In the genomic region with DNA sequence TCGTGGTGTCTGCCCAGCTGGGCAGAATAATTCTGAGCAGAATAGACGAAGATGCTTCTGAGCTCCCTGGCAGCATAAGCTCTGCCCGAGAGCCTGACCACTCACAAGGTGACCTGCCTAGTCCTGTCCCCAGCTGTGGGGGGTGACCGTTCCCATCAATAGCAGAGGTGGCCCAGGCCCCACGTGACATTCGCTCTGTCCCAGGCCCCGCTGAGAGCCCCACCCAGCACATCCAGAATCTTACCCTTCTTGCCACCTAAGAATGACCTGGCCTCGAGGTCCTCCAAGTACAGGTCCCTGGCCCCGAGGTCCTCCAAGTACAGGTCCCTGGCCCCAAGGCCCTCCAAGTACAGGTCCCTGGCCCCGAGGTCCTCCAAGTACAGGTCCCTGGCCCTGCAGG, we compare ENCODE assay signal across 14 cellular contexts. TPM values are rescaled to one million over a fixed set of nuclear protein-coding genes. Genes with fewer than 3 reads are reported as not detected.
DNase-seq lines count a peak whose midpoint lies in the region; ATAC-seq and TF ChIP-seq lines count a peak whose summit lies in the region.
"Had no signal": no experiment of that assay in that cellular context is flagged by ENCODE, and none has a peak within 500 bp of the region (broad histone marks: within the 10 kb centered on the region; RNA-seq: fewer than 3 reads in every experiment).

No MANE protein-coding gene starts in this region.

- H3K27ac Mint-ChIP-seq in T-helper 1 cell treated with Interleukin-12 subunit alpha and Interleukin-12 subunit beta and Interleukin-4 antibody, amounts not matched to agents 30 μg/mL and 1 μg/mL, for 36 hours, result peak overlapping the region; percentile 27
- H3K27ac Mint-ChIP-seq: H9, neural progenitor cell had no signal

- intact Hi-C loops in left lung (cut with DNase I), result no loop called here

- H3K36me3 Mint-ChIP-seq in T-helper 1 cell treated with Interleukin-12 subunit alpha and Interleukin-12 subunit beta and Interleukin-4 antibody, amounts not matched to agents 30 μg/mL and 1 μg/mL, for 36 hours (ENCODE audit: low read depth), result peaks cover 26% of the 10 kb centered on the region

- H3K9me3 ChIP-seq in left lung (no peaks in the 10 kb centered on the region), stomach smooth muscle (ENCODE audit: control insufficient read depth in 2 of 2, low read length in 2 of 2) (no peaks in the 10 kb centered on the region)

- H3K4me3 ChIP-seq in left lung (peak overlapping the region in 1 of 2 donors; percentile 54), stomach smooth muscle (ENCODE audit: low read length in 2 of 2) (peak overlapping the region in 1 of 2 donors; percentile 78)
- H3K4me3 ChIP-seq: neural progenitor cell had no signal

- H3K27me3 Mint-ChIP-seq in T-helper 1 cell treated with Interleukin-12 subunit alpha and Interleukin-12 subunit beta and Interleukin-4 antibody, amounts not matched to agents 30 μg/mL and 1 μg/mL, for 36 hours (ENCODE audit: low read depth), result no peaks in the 10 kb centered on the region

- DNase-seq in T-helper 1 cell, result no peak
- DNase-seq in left lung, result no peak
- no peak for DNase-seq in SKM-1 (lab: John Stamatoyannopoulos, UW; ENCODE audit: unreplicated experiment)
- no peak for DNase-seq in DMS53 treated with DMSO at 0.1 percent for 48 hours (lab: John Stamatoyannopoulos, UW; ENCODE audit: unreplicated experiment)
- DNase-seq in mucosa of gallbladder (ENCODE audit: low spot score), result no peak
- DNase-seq: H9, hippocampal formation, NCI-H1048 had no signal

- peaks cover 22% of the 10 kb centered on the region for H3K4me1 Mint-ChIP-seq in T-helper 1 cell treated with Interleukin-12 subunit alpha and Interleukin-12 subunit beta and Interleukin-4 antibody, amounts not matched to agents 30 μg/mL and 1 μg/mL, for 36 hours (ENCODE audit: low read depth)
- H3K4me1 Mint-ChIP-seq: H9 had no signal

- no peak for ATAC-seq in left lung
- ATAC-seq: Panc1 had no signal

- no peak for TF ChIP-seq CTCF in left lung (IDR thresholded peaks at IDR 0.05)

- H3K36me3 ChIP-seq in left lung (peaks cover 0 to 20% of the 10 kb centered on the region in 2 donors), stomach smooth muscle (ENCODE audit: control insufficient read depth in 2 of 2, insufficient read depth in 2 of 2, low read length in 2 of 2) (peaks cover 3 to 15% of the 10 kb centered on the region in 2 donors)
- H3K36me3 ChIP-seq: neural progenitor cell had no signal

- no peaks in the 10 kb centered on the region for H3K9me3 Mint-ChIP-seq in T-helper 1 cell treated with Interleukin-12 subunit alpha and Interleukin-12 subunit beta and Interleukin-4 antibody, amounts not matched to agents 30 μg/mL and 1 μg/mL, for 36 hours
- H3K9me3 Mint-ChIP-seq: H9, neural progenitor cell had no signal

- H3K4me1 ChIP-seq in left lung (peaks cover 17 to 45% of the 10 kb centered on the region in 2 donors), stomach smooth muscle (ENCODE audit: control insufficient read depth, insufficient read depth, low read length) (peaks cover 71% of the 10 kb centered on the region)
- H3K4me1 ChIP-seq: neural progenitor cell had no signal

- H3K27me3 ChIP-seq in left lung (peaks cover 0 to 20% of the 10 kb centered on the region in 2 donors), stomach smooth muscle (ENCODE audit: control insufficient read depth in 1 of 2, insufficient read depth in 2 of 2, low read length in 2 of 2) (no peaks in the 10 kb centered on the region)
- H3K27me3 ChIP-seq: neural progenitor cell had no signal

- H3K27ac ChIP-seq in angular gyrus (ENCODE audit: low read depth, low read length), result peak overlapping the region; percentile 33
- H3K27ac ChIP-seq in left lung, result peak overlapping the region; percentile 82
- peak overlapping the region; percentile 88 for H3K27ac ChIP-seq in stomach smooth muscle (ENCODE audit: low read length)
- H3K27ac ChIP-seq: 22Rv1, neural progenitor cell had no signal

- no peak overlapping the region for H3K4me3 Mint-ChIP-seq in T-helper 1 cell treated with Interleukin-12 subunit alpha and Interleukin-12 subunit beta and Interleukin-4 antibody, amounts not matched to agents 30 μg/mL and 1 μg/mL, for 36 hours
- H3K4me3 Mint-ChIP-seq: H9, neural progenitor cell had no signal

- H3K9ac ChIP-seq in stomach smooth muscle (ENCODE audit: low read length in 2 of 2), result peak overlapping the region; percentile 55 to 65
- H3K9ac ChIP-seq: neural progenitor cell had no signal

RNA-seq across cellular contexts. Expression of a gene that starts 0.7 kb away (rescaled TPM):
- total RNA-seq in left lung (10 to 100 TPM; 26.6 to 28.7 TPM), mucosa of gallbladder (23.1 TPM)
- total RNA-seq: H9 had no signal

RNA-seq across cellular contexts. Expression of a gene that starts 39.6 kb away (rescaled TPM):
- 10 to 100 TPM; 34.9 to 38.6 TPM for total RNA-seq in left lung
- 49.8 TPM for total RNA-seq in mucosa of gallbladder

RNA-seq across cellular contexts. Expression of a gene that starts 44.0 kb away (rescaled TPM):
- total RNA-seq in left lung (not detected), mucosa of gallbladder (0.14 TPM)
- total RNA-seq: H9 had no signal

RNA-seq across cellular contexts. Expression of a gene that starts 57.9 kb away (rescaled TPM):
- total RNA-seq in left lung, result 100 to 1,000 TPM; 110 to 130 TPM
- total RNA-seq in mucosa of gallbladder, result 111 TPM

Comparison
In these comparisons a context has a peak if more than half of its experiments do, and no peak if none do; other contexts are left out.
1. H3K27ac ChIP-seq: peak in every context shown above with its lines; median percentile 88 in stomach smooth muscle; 82 in left lung; 33 in angular gyrus.